ENCODE assay signal across 12 cellular contexts in the genomic region with DNA sequence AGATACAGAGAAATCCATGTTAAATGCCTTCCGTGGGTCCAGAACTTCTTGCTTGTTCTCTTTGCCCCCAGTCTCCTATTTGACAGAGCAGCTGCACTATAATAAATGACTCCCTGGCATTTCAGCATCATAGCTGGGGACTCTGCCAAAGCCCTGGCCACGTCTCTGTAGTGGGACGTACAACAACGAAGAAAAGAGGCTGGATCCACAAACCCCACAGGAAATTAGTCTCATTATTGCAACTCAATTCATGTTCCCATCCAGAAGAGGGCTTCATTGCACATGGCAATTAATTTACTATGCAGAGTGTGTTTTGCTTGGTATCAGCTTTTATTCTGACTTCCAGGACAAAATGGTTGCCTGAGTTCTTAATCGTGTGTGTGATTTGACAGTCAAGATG.
DNase-seq lines count a peak whose midpoint lies in the region; TF ChIP-seq lines count a peak whose summit lies in the region.
"Had no signal": no experiment of that assay in that cellular context is flagged by ENCODE, and none has a peak within 500 bp of the region (broad histone marks: within the 10 kb centered on the region; RNA-seq: fewer than 3 reads in every experiment).

No MANE protein-coding gene starts in this region.

- H4K20me1 ChIP-seq in fibroblast of lung (ENCODE audit: control insufficient read depth, extremely low read depth, insufficient read depth, low read length) = no peaks in the 10 kb centered on the region

- H3K27me3 ChIP-seq in fibroblast of lung (ENCODE audit: control insufficient read depth, insufficient read depth, low read length) (no peaks in the 10 kb centered on the region), sigmoid colon (no peaks in the 10 kb centered on the region)

- H3K4me1 ChIP-seq in fibroblast of lung (ENCODE audit: control insufficient read depth, extremely low read depth, insufficient read depth, low read length) (no peaks in the 10 kb centered on the region), sigmoid colon (peaks cover 0 to 8% (median 0%) of the 10 kb centered on the region in 4 donors)

- intact Hi-C loops in sigmoid colon (cut with DNase I) = no loop called here

- H3K4me2 ChIP-seq in fibroblast of lung (ENCODE audit: extremely low read depth, insufficient read depth, low read length) = no peak overlapping the region

- H3K36me3 ChIP-seq in fibroblast of lung (ENCODE audit: control insufficient read depth, insufficient read depth, low read length) (no peaks in the 10 kb centered on the region), sigmoid colon (no peaks in the 10 kb centered on the region)

- no peaks in the 10 kb centered on the region for H3K79me2 ChIP-seq in fibroblast of lung (ENCODE audit: control insufficient read depth, insufficient read depth, low read length)

- no peak for TF ChIP-seq EP300 in sigmoid colon (IDR thresholded peaks at IDR 0.05)

- H3K9ac ChIP-seq in fibroblast of lung (ENCODE audit: insufficient read depth, low read length) = no peak overlapping the region

- H3K4me3 ChIP-seq in fibroblast of lung (replicated peaks in 1 of 4; ENCODE audit: control extremely low read depth in 1 of 4, insufficient read depth in 1 of 4, low read depth in 3 of 4, low read length in 4 of 4) = no peak overlapping the region
- H3K4me3 ChIP-seq in sigmoid colon = no peak overlapping the region

- TF ChIP-seq CTCF in fibroblast of lung (conservative IDR thresholded peaks at IDR 0.05 in 1 of 2, IDR thresholded peaks at IDR 0.05 in 1 of 2; ENCODE audit: low read depth in 1 of 2, low read length in 2 of 2) = peak; percentile 40 to 54
- no peak for TF ChIP-seq CTCF in sigmoid colon (IDR thresholded peaks at IDR 0.05)

- DNase-seq in Ammon's horn (ENCODE audit: low spot score) (peak; percentile 24), NCI-H1092 treated with DMSO at 0.1 percent for 48 hours (lab: John Stamatoyannopoulos, UW) (peak; percentile 79), fibroblast of lung (ENCODE audit: low read depth in 2 of 2) (peak; percentile 88 to 91), myocyte (ENCODE audit: low read depth) (peak; percentile 69), sigmoid colon (no peak), activated T-cell treated with anti-CD3 and anti-CD28 coated beads for 4 hours (no peak)
- DNase-seq in stimulated activated naive CD4-positive, alpha-beta T cell treated with Interleukin-2 at 50 U/mL for 16 hours (lab: John Stamatoyannopoulos, UW) = no peak
- DNase-seq in activated CD4-positive, alpha-beta T cell treated with anti-CD3 and anti-CD28 coated beads for 1 hour = no peak
- DNase-seq: hippocampal formation; natural killer cell; stimulated activated CD4-positive, alpha-beta T cell treated with anti-CD3 and anti-CD28 coated beads, Interleukin-2, amount 100 ng/mL, for 24 hours; T-helper 2 cell had no signal

- 58 to 74% methylated on average over 5 of the region's 5 CpGs for WGBS in sigmoid colon, 2 donors

- no peak overlapping the region for H3K27ac ChIP-seq in fibroblast of lung (ENCODE audit: insufficient read depth, low read length)
- H3K27ac ChIP-seq in sigmoid colon = no peak overlapping the region

- no peak overlapping the region for H2AFZ ChIP-seq in fibroblast of lung (ENCODE audit: low read length)

- no peak for TF ChIP-seq POLR2A in sigmoid colon (IDR thresholded peaks at IDR 0.05)

- no peaks in the 10 kb centered on the region for H3K9me3 ChIP-seq in fibroblast of lung (ENCODE audit: control insufficient read depth, insufficient read depth, low read depth, low read length)
- no peaks in the 10 kb centered on the region for H3K9me3 ChIP-seq in sigmoid colon

Comparison
In these comparisons a context has a peak if more than half of its experiments do, and no peak if none do; other contexts are left out.
1. DNase-seq: peak in Ammon's horn (single experiment), NCI-H1092 treated with DMSO at 0.1 percent for 48 hours (single experiment), fibroblast of lung (2 of 2) and myocyte (single experiment); none in sigmoid colon (single experiment), stimulated activated naive CD4-positive, alpha-beta T cell treated with Interleukin-2 at 50 U/mL for 16 hours (single experiment), activated T-cell treated with anti-CD3 and anti-CD28 coated beads for 4 hours (single experiment) and activated CD4-positive, alpha-beta T cell treated with anti-CD3 and anti-CD28 coated beads for 1 hour (single experiment).
2. CTCF ChIP-seq: peak in fibroblast of lung (2 of 2); none in sigmoid colon (0 of 4).